ENCODE assay signal across 20 cellular contexts in the genomic region with DNA sequence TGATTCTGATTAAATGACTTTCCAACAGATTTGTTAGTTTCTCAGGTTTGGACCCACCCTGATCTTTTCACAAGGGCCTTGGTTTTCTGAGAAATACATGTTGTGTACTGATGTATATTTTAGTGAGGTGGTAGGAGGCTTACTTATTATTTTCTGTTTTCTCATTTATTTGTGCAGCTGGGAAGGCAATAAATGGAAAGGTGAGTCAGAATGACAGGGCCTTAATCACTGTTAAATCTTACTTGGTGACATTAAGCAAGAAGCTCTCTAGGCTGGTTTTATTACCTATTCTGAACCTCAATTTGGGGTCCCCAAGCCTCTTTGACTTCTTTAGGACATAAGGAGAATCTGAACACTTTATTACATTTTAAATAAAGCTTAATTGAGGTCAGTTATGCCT.
DNase-seq lines count a peak whose midpoint lies in the region; ATAC-seq, FAIRE-seq and TF ChIP-seq lines count a peak whose summit lies in the region.
"Had no signal": no experiment of that assay in that cellular context is flagged by ENCODE, and none has a peak within 500 bp of the region (broad histone marks: within the 10 kb centered on the region; RNA-seq: fewer than 3 reads in every experiment).

No MANE protein-coding gene starts in this region.

- H4K20me1 ChIP-seq in GM23248 (ENCODE audit: insufficient read depth) (no peaks in the 10 kb centered on the region), osteoblast (ENCODE audit: insufficient read depth, low read length) (no peaks in the 10 kb centered on the region)

- no peak overlapping the region for H3K4me3 ChIP-seq in GM23248
- no peak overlapping the region for H3K4me3 ChIP-seq in bronchial epithelial cell (ENCODE audit: low read depth, low read length)
- no peak overlapping the region for H3K4me3 ChIP-seq in osteoblast (ENCODE audit: insufficient read depth, low read length)
- H3K4me3 ChIP-seq in kidney (ENCODE audit: low read length in 2 of 2) = no peak overlapping the region

- H2AFZ ChIP-seq in GM23248 (no peak overlapping the region), osteoblast (ENCODE audit: low read length) (peak overlapping the region; percentile 9)

- in situ Hi-C loops in GM23248 (cut with MboI) = no loop called here

- intact Hi-C loops in kidney (cut with DNase I) = no loop called here

- H3K27me3 ChIP-seq in GM23248 (replicated peaks; ENCODE audit: insufficient read depth) (no peaks in the 10 kb centered on the region), bronchial epithelial cell (ENCODE audit: control insufficient read depth, insufficient read depth, low read length) (no peaks in the 10 kb centered on the region), osteoblast (ENCODE audit: insufficient read depth, low read length) (no peaks in the 10 kb centered on the region)

- TF ChIP-seq CTCF in bronchial epithelial cell (IDR thresholded peaks at IDR 0.05; ENCODE audit: insufficient read depth, low read length, severe bottlenecking) (no peak), osteoblast (IDR thresholded peaks at IDR 0.05; ENCODE audit: extremely low read depth, low read depth, low read length) (no peak), kidney (IDR thresholded peaks at IDR 0.05; ENCODE audit: borderline replicate concordance, extremely low read depth, insufficient read depth) (no peak)

- no peaks in the 10 kb centered on the region for H3F3A ChIP-seq in GM23248 (ENCODE audit: insufficient read depth)

- no peak overlapping the region for H3K9ac ChIP-seq in GM23248
- H3K9ac ChIP-seq in kidney (ENCODE audit: low read length in 2 of 2) = no peak overlapping the region
- H3K9ac ChIP-seq: SK-N-SH had no signal

- no peaks in the 10 kb centered on the region for H3K9me2 ChIP-seq in GM23248 (ENCODE audit: insufficient read depth)

- H3K9me3 ChIP-seq in GM23248 (ENCODE audit: low read depth) (no peaks in the 10 kb centered on the region), osteoblast (ENCODE audit: low read depth, low read length) (no peaks in the 10 kb centered on the region), kidney (ENCODE audit: control insufficient read depth in 1 of 2, low read length in 2 of 2) (peaks cover 0 to 3% of the 10 kb centered on the region in 2 donors)
- H3K9me3 ChIP-seq: SK-N-SH had no signal

- H3K27ac ChIP-seq in GM23248 (no peak overlapping the region), osteoblast (ENCODE audit: low read depth, low read length) (no peak overlapping the region), kidney (ENCODE audit: low read depth in 2 of 2, low read length in 2 of 2) (no peak overlapping the region)
- H3K27ac ChIP-seq: HL-60 had no signal

- H3K4me2 ChIP-seq in GM23248 (ENCODE audit: unreplicated experiment) = no peak overlapping the region
- H3K4me2 ChIP-seq in osteoblast (ENCODE audit: insufficient read depth, low read length) = no peak overlapping the region
- H3K4me2 ChIP-seq: SK-N-SH had no signal

- H3K36me3 ChIP-seq in GM23248 (ENCODE audit: low read depth) (no peaks in the 10 kb centered on the region), bronchial epithelial cell (ENCODE audit: control insufficient read depth, insufficient read depth, low read length) (no peaks in the 10 kb centered on the region), osteoblast (ENCODE audit: insufficient read depth, low read length) (no peaks in the 10 kb centered on the region), kidney (ENCODE audit: control insufficient read depth in 1 of 2, insufficient read depth in 2 of 2, low read length in 2 of 2) (no peaks in the 10 kb centered on the region)

- DNase-seq in GM23248 (peak; percentile 27), M059J (ENCODE audit: low read depth) (peak; percentile 59), bronchial epithelial cell (ENCODE audit: low read depth) (peak; percentile 80), osteoblast (ENCODE audit: insufficient read length, low spot score, missing footprints) (no peak), kidney (no peak), NCI-H128 (lab: John Stamatoyannopoulos, UW; ENCODE audit: unreplicated experiment) (no peak)
- no peak for DNase-seq in activated effector memory CD4-positive, alpha-beta T cell treated with anti-CD3 and anti-CD28 coated beads, Interleukin-2, amount 50 U/mL, for 16 hours
- DNase-seq: CD8-positive, alpha-beta T cell; H9; KBM-7; MM.1S; NCI-H1105 treated with DMSO at 0.1 percent for 48 hours; NCI-H2029 treated with DMSO at 0.1 percent for 48 hours; NCI-H524; SK-N-SH; T-helper 1 cell had no signal

- no peaks in the 10 kb centered on the region for H3K79me2 ChIP-seq in GM23248 (ENCODE audit: insufficient read depth)
- no peaks in the 10 kb centered on the region for H3K79me2 ChIP-seq in osteoblast (ENCODE audit: insufficient read depth, low read length)

- FAIRE-seq in bronchial epithelial cell (lab: Jason Lieb, UNC) (no peak), kidney (lab: Jason Lieb, UNC) (no peak)
- FAIRE-seq: D721Med had no signal

- H3K4me1 ChIP-seq in GM23248 (ENCODE audit: insufficient read depth) (peaks cover 7% of the 10 kb centered on the region; the same call in 1 of the 2 replicates), osteoblast (ENCODE audit: insufficient read depth, low read length) (peaks cover 4% of the 10 kb centered on the region), kidney (ENCODE audit: control insufficient read depth in 1 of 2, insufficient read depth in 1 of 2, low read depth in 1 of 2, low read length in 2 of 2) (no peaks in the 10 kb centered on the region)

- ATAC-seq in HG03354 (IDR thresholded peaks at IDR 0.05; ENCODE audit: poor library complexity, severe bottlenecking, unreplicated experiment) = no peak
- ATAC-seq: CD8-positive, alpha-beta T cell; Right ventricle myocardium inferior had no signal

Comparison
In these comparisons a context has a peak if more than half of its experiments do, and no peak if none do; other contexts are left out.
1. DNase-seq: peak in GM23248 (single experiment), M059J (single experiment) and bronchial epithelial cell (single experiment); none in osteoblast (single experiment), activated effector memory CD4-positive, alpha-beta T cell treated with anti-CD3 and anti-CD28 coated beads, Interleukin-2, amount 50 U/mL, for 16 hours (single experiment), kidney (single experiment) and NCI-H128 (single experiment).